ENCODE assay signal across 10 cellular contexts in the genomic region with DNA sequence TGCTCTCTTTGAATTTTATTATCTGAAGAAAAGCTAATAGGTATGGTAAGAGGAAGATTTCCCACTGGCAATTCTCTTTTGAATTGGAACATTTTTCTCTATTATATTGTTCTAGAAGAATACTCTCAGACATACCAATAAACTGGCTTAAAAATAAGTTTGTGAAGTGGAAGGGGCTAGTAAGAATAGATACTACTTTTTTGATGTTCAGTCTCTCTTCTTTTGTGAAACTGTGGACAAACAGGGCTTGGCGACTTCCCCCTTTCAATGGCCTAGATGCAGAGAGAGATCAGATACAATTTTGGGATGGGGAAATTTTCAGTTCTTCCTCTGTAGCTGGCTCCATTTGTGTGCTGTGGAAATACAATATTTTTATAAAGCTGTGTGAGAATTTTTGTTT. TPM values are rescaled to one million over a fixed set of nuclear protein-coding genes. Genes with fewer than 3 reads are reported as not detected.
DNase-seq lines count a peak whose midpoint lies in the region; ATAC-seq, FAIRE-seq and TF ChIP-seq lines count a peak whose summit lies in the region.
"Had no signal": no experiment of that assay in that cellular context is flagged by ENCODE, and none has a peak within 500 bp of the region (broad histone marks: within the 10 kb centered on the region; RNA-seq: fewer than 3 reads in every experiment).

No MANE protein-coding gene starts in this region.

- H2AFZ ChIP-seq in HepG2 (ENCODE audit: low read length): no peak overlapping the region

- TF ChIP-seq CTCF in right lobe of liver (IDR thresholded peaks at IDR 0.05): no peak
- TF ChIP-seq CTCF in HepG2 (CRISPR knock-in tag; IDR thresholded peaks at IDR 0.05): no peak
- no peak for TF ChIP-seq CTCF in coronary artery (IDR thresholded peaks at IDR 0.05)

- FAIRE-seq in HepG2 (lab: Jason Lieb, UNC): no peak

- in situ Hi-C loops in HepG2 (cut with HindIII; ENCODE audit: extremely low pct_ligation_motif_present, low pct_unique_long_range_greater_than_20kb): no loop called here

- no peak overlapping the region for H3K9ac ChIP-seq in HepG2 (ENCODE audit: insufficient read depth, low read depth, low read length)
- H3K9ac ChIP-seq in muscle layer of colon (ENCODE audit: low read length): peak overlapping the region; percentile 91

- ATAC-seq in right lobe of liver (no peak), HepG2 (no peak), HG03457 (IDR thresholded peaks at IDR 0.05; ENCODE audit: unreplicated experiment) (no peak), GM21447 (IDR thresholded peaks at IDR 0.05; ENCODE audit: unreplicated experiment) (no peak)

- H4K20me1 ChIP-seq in HepG2 (ENCODE audit: insufficient read depth, low read length): no peaks in the 10 kb centered on the region

- H3K4me1 ChIP-seq in right lobe of liver (peaks cover 0 to 22% (median 0%) of the 10 kb centered on the region in 4 donors), HepG2 (ENCODE audit: insufficient read depth, low read length) (0 out of 2 replicates have a peak, but pooled peaks cover 9% of the 10 kb centered on the region), muscle layer of colon (ENCODE audit: insufficient read depth, low read length) (peaks cover 11% of the 10 kb centered on the region)

- POLR2A ChIA-PET in HepG2 (lab: Yijun Ruan, JAX): no interaction called here

- TF ChIP-seq POLR2A in right lobe of liver (IDR thresholded peaks at IDR 0.05) (no peak), HepG2 (IDR thresholded peaks at IDR 0.05; ENCODE audit: insufficient read depth in 1 of 2, low read depth in 2 of 2, low read length in 2 of 2) (no peak)

- H3K27me3 ChIP-seq in right lobe of liver: no peaks in the 10 kb centered on the region
- H3K27me3 ChIP-seq in HepG2 (ENCODE audit: control insufficient read depth in 1 of 2, insufficient read depth in 2 of 2, low read length in 2 of 2): peaks cover 0 to 13% of the 10 kb centered on the region in 2 experiments; a peak in 2 of 5 replicates
- no peaks in the 10 kb centered on the region for H3K27me3 ChIP-seq in muscle layer of colon (ENCODE audit: control insufficient read depth in 1 of 2, insufficient read depth in 2 of 2, low read length in 2 of 2)

- H3K27ac ChIP-seq in right lobe of liver (peak overlapping the region in 1 of 3 donors; percentile 53), HepG2 (ENCODE audit: extremely low read length, insufficient read depth, low read length) (no peak overlapping the region), coronary artery (peak overlapping the region; percentile 81 to 87), muscle layer of colon (ENCODE audit: low read depth, low read length) (peak overlapping the region; percentile 69)

- 27% methylated on average over 1 of the region's 1 CpG for WGBS in right lobe of liver (ENCODE audit: insufficient coverage, low coverage, low lambda C conversion rate, missing lambda C conversion rate)
- WGBS in HepG2 (ENCODE audit: low lambda C conversion rate): 87% methylated on average over 1 of the region's 1 CpG

- no TSS peak for BruUV-seq in HepG2 (replicated peaks; lab: Mats Ljungman, UMichigan)

- H3K36me3 ChIP-seq in right lobe of liver (no peaks in the 10 kb centered on the region), HepG2 (replicated peaks in 1 of 2; ENCODE audit: control insufficient read depth in 1 of 2, insufficient read depth in 2 of 2, low read length in 2 of 2) (no peaks in the 10 kb centered on the region), muscle layer of colon (ENCODE audit: insufficient read depth, low read length) (no peaks in the 10 kb centered on the region)

- intact Hi-C loops in right lobe of liver (cut with DNase I) (no loop called here), HepG2 (cut with micrococcal nuclease; ENCODE audit: unreplicated experiment) (no loop called here)

- H3K4me3 ChIP-seq in right lobe of liver (peak overlapping the region in 2 of 3 donors; percentile 52 to 67), HepG2 (replicated peaks in 1 of 3; ENCODE audit: insufficient read depth in 1 of 3, low read depth in 2 of 3, low read length in 3 of 3) (no peak overlapping the region), coronary artery (peak overlapping the region; percentile 72), muscle layer of colon (ENCODE audit: low read depth in 1 of 2, low read length in 2 of 2) (peak overlapping the region; percentile 84 to 90)

- TF ChIP-seq RAD21 in HepG2 (CRISPR knock-in tag; IDR thresholded peaks at IDR 0.05): no peak

- DNase-seq in right lobe of liver (no peak), HepG2 (ENCODE audit: low spot score) (no peak), coronary artery (ENCODE audit: low spot score) (no peak), GOT3 (lab: John Stamatoyannopoulos, UW) (no peak), GM19238 (ENCODE audit: insufficient read length, low spot score) (no peak)
- DNase-seq: activated CD4-positive, alpha-beta T cell treated with anti-CD3 and anti-CD28 coated beads, Interleukin-2, amount 50 U/mL, for 4 hours; NCI-H187 treated with DMSO at 0.1 percent for 48 hours had no signal

- CTCF ChIA-PET in HepG2 (lab: Yijun Ruan, JAX; ENCODE audit: low intra/inter-chr PET ratio, low total read pairs): no interaction called here

- H3K4me2 ChIP-seq in HepG2 (ENCODE audit: low read depth, low read length): no peak overlapping the region

- no peak for TF ChIP-seq EP300 in HepG2 (IDR thresholded peaks at IDR 0.05; ENCODE audit: low read depth in 2 of 2, low read length in 2 of 2)
- TF ChIP-seq EP300 in HepG2 (CRISPR knock-in tag; IDR thresholded peaks at IDR 0.05; ENCODE audit: borderline replicate concordance): no peak

- H3K79me2 ChIP-seq in HepG2 (ENCODE audit: insufficient read depth, low read length): no peaks in the 10 kb centered on the region

- H3K9me3 ChIP-seq in right lobe of liver: no peaks in the 10 kb centered on the region
- no peaks in the 10 kb centered on the region for H3K9me3 ChIP-seq in HepG2 (ENCODE audit: low read length)
- no peaks in the 10 kb centered on the region for H3K9me3 ChIP-seq in muscle layer of colon (ENCODE audit: low read length)

TF ChIP-seq in HepG2, 621 proteins besides CTCF, POLR2A, EP300 and RAD21:
- TF ChIP-seq ZSCAN30 (CRISPR knock-in tag; IDR thresholded peaks at IDR 0.05) (no peak), POLR2AphosphoS2 (IDR thresholded peaks at IDR 0.05; ENCODE audit: low read depth, low read length) (no peak), ESRRA (CRISPR knock-in tag; IDR thresholded peaks at IDR 0.05; ENCODE audit: low read depth) (no peak), CBX1 (IDR thresholded peaks at IDR 0.05; ENCODE audit: low read depth) (no peak), HOXA3 (CRISPR knock-in tag; IDR thresholded peaks at IDR 0.05) (no peak), PLRG1 (conservative IDR thresholded peaks at IDR 0.05) (no peak), ZNF33B (CRISPR knock-in tag; IDR thresholded peaks at IDR 0.05) (no peak)
- TF ChIP-seq, protein P1, sequence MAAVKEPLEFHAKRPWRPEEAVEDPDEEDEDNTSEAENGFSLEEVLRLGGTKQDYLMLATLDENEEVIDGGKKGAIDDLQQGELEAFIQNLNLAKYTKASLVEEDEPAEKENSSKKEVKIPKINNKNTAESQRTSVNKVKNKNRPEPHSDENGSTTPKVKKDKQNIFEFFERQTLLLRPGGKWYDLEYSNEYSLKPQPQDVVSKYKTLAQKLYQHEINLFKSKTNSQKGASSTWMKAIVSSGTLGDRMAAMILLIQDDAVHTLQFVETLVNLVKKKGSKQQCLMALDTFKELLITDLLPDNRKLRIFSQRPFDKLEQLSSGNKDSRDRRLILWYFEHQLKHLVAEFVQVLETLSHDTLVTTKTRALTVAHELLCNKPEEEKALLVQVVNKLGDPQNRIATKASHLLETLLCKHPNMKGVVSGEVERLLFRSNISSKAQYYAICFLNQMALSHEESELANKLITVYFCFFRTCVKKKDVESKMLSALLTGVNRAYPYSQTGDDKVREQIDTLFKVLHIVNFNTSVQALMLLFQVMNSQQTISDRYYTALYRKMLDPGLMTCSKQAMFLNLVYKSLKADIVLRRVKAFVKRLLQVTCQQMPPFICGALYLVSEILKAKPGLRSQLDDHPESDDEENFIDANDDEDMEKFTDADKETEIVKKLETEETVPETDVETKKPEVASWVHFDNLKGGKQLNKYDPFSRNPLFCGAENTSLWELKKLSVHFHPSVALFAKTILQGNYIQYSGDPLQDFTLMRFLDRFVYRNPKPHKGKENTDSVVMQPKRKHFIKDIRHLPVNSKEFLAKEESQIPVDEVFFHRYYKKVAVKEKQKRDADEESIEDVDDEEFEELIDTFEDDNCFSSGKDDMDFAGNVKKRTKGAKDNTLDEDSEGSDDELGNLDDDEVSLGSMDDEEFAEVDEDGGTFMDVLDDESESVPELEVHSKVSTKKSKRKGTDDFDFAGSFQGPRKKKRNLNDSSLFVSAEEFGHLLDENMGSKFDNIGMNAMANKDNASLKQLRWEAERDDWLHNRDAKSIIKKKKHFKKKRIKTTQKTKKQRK (IDR thresholded peaks at IDR 0.05; ENCODE audit: low read length): no peak

RNA-seq across cellular contexts. Expression of a gene that starts 2.5 kb away (rescaled TPM):
- total RNA-seq in right lobe of liver (1 to 10 TPM; 3.1 to 7.9 (median 6.9) TPM), HepG2 (2016; rRNA removed; fragmentation: Illumina TruSeq; extraction: Trizol) (not detected in 2 replicates)
- not detected in 2 replicates for total RNA-seq in HepG2 (2016; cell fraction: cytosol; rRNA removed; fragmentation: Illumina TruSeq; extraction: Trizol; ENCODE audit: low read depth)
- total RNA-seq in HepG2 (2016; cell fraction: insoluble cytoplasmic fraction; rRNA removed; fragmentation: Illumina TruSeq; extraction: Trizol): not detected in 2 replicates
- total RNA-seq in HepG2 (2016; cell fraction: membrane; rRNA removed; fragmentation: Illumina TruSeq; extraction: Trizol): 0.03 TPM in 1 of 2 replicates, not detected in the other
- not detected in 2 replicates for total RNA-seq in HepG2 (2016; cell fraction: nucleus; rRNA removed; fragmentation: Illumina TruSeq; extraction: Trizol)
- polyA plus RNA-seq in HepG2 (2011; rRNA removed): 0.24 TPM in 1 of 2 replicates, not detected in the other
- polyA plus RNA-seq in HepG2 (2011; cell fraction: cytosol; rRNA removed): under 0.01 and 0.01 TPM in 2 replicates
- not detected in 2 replicates for polyA plus RNA-seq in HepG2 (2011; cell fraction: nucleus; rRNA removed)
- polyA plus RNA-seq in HepG2 (2012): 0.03 and 0.09 TPM in 2 replicates
- 0.08 TPM in 1 of 2 replicates, not detected in the other for polyA plus RNA-seq in HepG2 (2016; cell fraction: cytosol; fragmentation: Illumina TruSeq; extraction: Trizol; ENCODE audit: low read depth)
- polyA plus RNA-seq in HepG2 (2016; cell fraction: insoluble cytoplasmic fraction; fragmentation: Illumina TruSeq; extraction: Trizol; ENCODE audit: low read depth): 0.15 TPM in 1 of 2 replicates, not detected in the other
- polyA plus RNA-seq in HepG2 (2016; cell fraction: membrane; fragmentation: Illumina TruSeq; extraction: Trizol; ENCODE audit: low read depth): 0.18 TPM in 1 of 2 replicates, not detected in the other
- not detected in 2 replicates for polyA plus RNA-seq in HepG2 (2016; cell fraction: nucleus; fragmentation: Illumina TruSeq; extraction: Trizol; ENCODE audit: insufficient read depth, low read depth)
- 68.0 TPM in 1 of 2 replicates, not detected in the other for polyA minus RNA-seq in HepG2 (2011; rRNA and poly(A)+ RNA removed; ENCODE audit: low replicate concordance)
- 0.30 TPM in 1 of 2 replicates, not detected in the other for polyA minus RNA-seq in HepG2 (2011; cell fraction: cytosol; rRNA and poly(A)+ RNA removed)
- 0.12 and 0.13 TPM in 2 replicates for polyA minus RNA-seq in HepG2 (2011; cell fraction: nucleus; rRNA and poly(A)+ RNA removed)

Comparison
In these comparisons a context has a peak if more than half of its experiments do, and no peak if none do; other contexts are left out.
1. H3K4me3 ChIP-seq: peak in right lobe of liver (2 of 3), coronary artery (single experiment) and muscle layer of colon (2 of 2); none in HepG2 (0 of 3).